Comparison of ENCODE assay signal across 1 cellular context in the genomic region with DNA sequence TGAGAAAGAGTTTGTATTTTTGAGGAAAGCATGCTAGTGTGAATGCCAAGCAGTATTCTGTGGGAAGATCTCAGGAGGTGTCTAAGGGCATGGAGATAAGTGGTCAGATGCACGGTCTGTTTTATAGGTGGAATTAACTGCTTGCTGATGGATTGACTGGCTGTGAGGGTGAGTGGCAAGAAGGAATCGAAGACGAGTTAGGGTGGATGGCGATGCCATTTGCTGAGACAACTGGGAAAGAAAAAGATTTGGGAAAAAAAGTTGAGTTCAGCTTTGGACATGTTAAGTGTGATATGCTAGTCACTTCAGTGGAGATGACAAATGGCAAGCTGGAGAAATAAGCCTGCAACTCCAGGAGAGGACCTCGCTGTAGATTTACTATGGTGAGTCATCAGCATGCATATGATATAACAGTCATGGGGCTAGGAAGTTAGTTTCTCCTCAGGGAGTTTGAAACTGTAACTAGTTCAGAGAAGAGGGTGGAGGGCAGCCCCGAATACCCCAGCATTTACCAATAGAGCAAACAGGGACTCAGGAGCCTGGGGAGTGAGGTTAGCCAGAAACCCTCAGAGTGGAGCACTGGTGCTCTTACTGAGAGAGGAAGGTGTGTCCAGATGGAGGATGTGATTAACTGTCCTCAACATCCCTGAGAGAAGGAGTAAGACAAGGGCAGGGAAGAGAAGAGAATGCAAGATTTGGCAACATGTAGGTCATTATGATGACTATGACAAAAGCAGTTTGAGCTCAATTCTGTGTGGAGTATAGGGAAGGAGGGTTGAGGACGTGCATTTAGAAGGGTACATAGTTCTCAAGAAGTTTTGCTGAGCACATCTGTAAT.
TF ChIP-seq lines count a peak whose summit lies in the region.

No MANE protein-coding gene starts in this region.

TF ChIP-seq in K562, 482 proteins besides CTCF, POLR2A, EP300 and RAD21 (continued from another document):
- TF ChIP-seq, protein P1, sequence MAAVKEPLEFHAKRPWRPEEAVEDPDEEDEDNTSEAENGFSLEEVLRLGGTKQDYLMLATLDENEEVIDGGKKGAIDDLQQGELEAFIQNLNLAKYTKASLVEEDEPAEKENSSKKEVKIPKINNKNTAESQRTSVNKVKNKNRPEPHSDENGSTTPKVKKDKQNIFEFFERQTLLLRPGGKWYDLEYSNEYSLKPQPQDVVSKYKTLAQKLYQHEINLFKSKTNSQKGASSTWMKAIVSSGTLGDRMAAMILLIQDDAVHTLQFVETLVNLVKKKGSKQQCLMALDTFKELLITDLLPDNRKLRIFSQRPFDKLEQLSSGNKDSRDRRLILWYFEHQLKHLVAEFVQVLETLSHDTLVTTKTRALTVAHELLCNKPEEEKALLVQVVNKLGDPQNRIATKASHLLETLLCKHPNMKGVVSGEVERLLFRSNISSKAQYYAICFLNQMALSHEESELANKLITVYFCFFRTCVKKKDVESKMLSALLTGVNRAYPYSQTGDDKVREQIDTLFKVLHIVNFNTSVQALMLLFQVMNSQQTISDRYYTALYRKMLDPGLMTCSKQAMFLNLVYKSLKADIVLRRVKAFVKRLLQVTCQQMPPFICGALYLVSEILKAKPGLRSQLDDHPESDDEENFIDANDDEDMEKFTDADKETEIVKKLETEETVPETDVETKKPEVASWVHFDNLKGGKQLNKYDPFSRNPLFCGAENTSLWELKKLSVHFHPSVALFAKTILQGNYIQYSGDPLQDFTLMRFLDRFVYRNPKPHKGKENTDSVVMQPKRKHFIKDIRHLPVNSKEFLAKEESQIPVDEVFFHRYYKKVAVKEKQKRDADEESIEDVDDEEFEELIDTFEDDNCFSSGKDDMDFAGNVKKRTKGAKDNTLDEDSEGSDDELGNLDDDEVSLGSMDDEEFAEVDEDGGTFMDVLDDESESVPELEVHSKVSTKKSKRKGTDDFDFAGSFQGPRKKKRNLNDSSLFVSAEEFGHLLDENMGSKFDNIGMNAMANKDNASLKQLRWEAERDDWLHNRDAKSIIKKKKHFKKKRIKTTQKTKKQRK (IDR thresholded peaks at IDR 0.05; ENCODE audit: borderline replicate concordance, low read depth, low read length), result no peak
- TF ChIP-seq, protein P2, sequence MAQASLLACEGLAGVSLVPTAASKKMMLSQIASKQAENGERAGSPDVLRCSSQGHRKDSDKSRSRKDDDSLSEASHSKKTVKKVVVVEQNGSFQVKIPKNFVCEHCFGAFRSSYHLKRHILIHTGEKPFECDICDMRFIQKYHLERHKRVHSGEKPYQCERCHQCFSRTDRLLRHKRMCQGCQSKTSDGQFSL (CRISPR knock-in tag; IDR thresholded peaks at IDR 0.05), result no peak
- TF ChIP-seq, protein P2 (tag; IDR thresholded peaks at IDR 0.05), result no peak
- TF ChIP-seq ZNF263 (CRISPR knock-in tag; IDR thresholded peaks at IDR 0.05; ENCODE audit: borderline replicate concordance) (peak; percentile 87), ATF1 (CRISPR knock-in tag; IDR thresholded peaks at IDR 0.05) (no peak), ATF1 (tag; IDR thresholded peaks at IDR 0.05) (peak; percentile 29; the same call in 1 of the 2 replicates), EP400 (IDR thresholded peaks at IDR 0.05) (peak; percentile 40), SMARCA4 (IDR thresholded peaks at IDR 0.05) (peak; percentile 85), JUND (IDR thresholded peaks at IDR 0.05; ENCODE audit: borderline replicate concordance, low read depth, low read length) (peak; percentile 95), JUND (tag; IDR thresholded peaks at IDR 0.05; ENCODE audit: borderline replicate concordance, low read depth, low read length) (peak; percentile 96), SMARCA5 (IDR thresholded peaks at IDR 0.05) (no peak), CEBPB (tag; IDR thresholded peaks at IDR 0.05) (0 out of 2 replicates have a peak, but pooled peaks have one; percentile 31), SOX6 (IDR thresholded peaks at IDR 0.05) (0 out of 2 replicates have a peak, but pooled peaks have one; percentile 37), XRCC4 (IDR thresholded peaks at IDR 0.05; ENCODE audit: extremely low read depth, insufficient read depth, insufficient read length) (no peak), PHF20 (IDR thresholded peaks at IDR 0.05; ENCODE audit: partially characterized antibody) (no peak), ARID1B (IDR thresholded peaks at IDR 0.05) (peak; percentile 77), TOE1 (IDR thresholded peaks at IDR 0.05; ENCODE audit: borderline replicate concordance) (peak; percentile 68; the same call in 1 of the 2 replicates), TOE1 (CRISPR knock-in tag; IDR thresholded peaks at IDR 0.05; ENCODE audit: borderline replicate concordance, low read depth) (no peak), CHD1 (IDR thresholded peaks at IDR 0.05; ENCODE audit: low read length) (no peak)
- TF ChIP-seq, protein P3, sequence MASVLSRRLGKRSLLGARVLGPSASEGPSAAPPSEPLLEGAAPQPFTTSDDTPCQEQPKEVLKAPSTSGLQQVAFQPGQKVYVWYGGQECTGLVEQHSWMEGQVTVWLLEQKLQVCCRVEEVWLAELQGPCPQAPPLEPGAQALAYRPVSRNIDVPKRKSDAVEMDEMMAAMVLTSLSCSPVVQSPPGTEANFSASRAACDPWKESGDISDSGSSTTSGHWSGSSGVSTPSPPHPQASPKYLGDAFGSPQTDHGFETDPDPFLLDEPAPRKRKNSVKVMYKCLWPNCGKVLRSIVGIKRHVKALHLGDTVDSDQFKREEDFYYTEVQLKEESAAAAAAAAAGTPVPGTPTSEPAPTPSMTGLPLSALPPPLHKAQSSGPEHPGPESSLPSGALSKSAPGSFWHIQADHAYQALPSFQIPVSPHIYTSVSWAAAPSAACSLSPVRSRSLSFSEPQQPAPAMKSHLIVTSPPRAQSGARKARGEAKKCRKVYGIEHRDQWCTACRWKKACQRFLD (CRISPR knock-in tag; IDR thresholded peaks at IDR 0.05), result no peak; the same call in 1 of the 2 replicates
